Comparison of ENCODE assay signal across 8 cellular contexts in genomic region chr2:195498176-195498575, GRCh38.
A peak's percentile ranks its signal among the peaks of the same experiment; 100 is the strongest.
DNase-seq lines count a peak whose midpoint lies in the region; ATAC-seq, FAIRE-seq and TF ChIP-seq lines count a peak whose summit lies in the region.

No MANE protein-coding gene starts in this region.

- no peak overlapping the region for H3K4me2 ChIP-seq in HepG2 (ENCODE audit: low read depth, low read length)

- FAIRE-seq in HepG2 (lab: Jason Lieb, UNC): peak; percentile 4

- 0 out of 5 replicates have a peak, but pooled peaks cover 0 to 3% of the 10 kb centered on the region in 2 experiments for H3K27me3 ChIP-seq in HepG2 (ENCODE audit: control insufficient read depth in 1 of 2, insufficient read depth in 2 of 2, low read length in 2 of 2)

- TF ChIP-seq EP300 in HepG2 (IDR thresholded peaks at IDR 0.05; ENCODE audit: low read depth in 2 of 2, low read length in 2 of 2) (no peak), HepG2 (CRISPR knock-in tag; IDR thresholded peaks at IDR 0.05; ENCODE audit: borderline replicate concordance) (no peak)

- H3K4me1 ChIP-seq in HepG2 (ENCODE audit: insufficient read depth, low read length): no peaks in the 10 kb centered on the region

- CTCF ChIA-PET in Calu3 (lab: Charles Lee) (interaction anchor here (1.3 to 1.8 kb wide), 4 partner anchors 46 to 162 kb away, joined by 4 to 13 read pairs (median 8); partner anchors contain the start of gene SLC39A10), HepG2 (lab: Yijun Ruan, JAX; ENCODE audit: low intra/inter-chr PET ratio, low total read pairs) (interaction anchor here (1.5 to 2.3 kb wide), 3 partner anchors 162 to 569 kb away, joined by 5 to 17 read pairs (median 7); no protein-coding TSS in a partner anchor)

- DNase-seq in Calu3: peak; percentile 57
- DNase-seq in RKO (ENCODE audit: low spot score): peak; percentile 47
- DNase-seq in activated naive CD8-positive, alpha-beta T cell treated with anti-CD3 and anti-CD28 coated beads, Interleukin-2, amount 50 U/mL, for 24 hours: peak; percentile 38
- DNase-seq in HepG2 (ENCODE audit: low spot score): peak; percentile 50
- no peak for DNase-seq in NCI-H446 (lab: John Stamatoyannopoulos, UW)

- no peaks in the 10 kb centered on the region for H3K79me2 ChIP-seq in HepG2 (ENCODE audit: insufficient read depth, low read length)

- H3K4me3 Mint-ChIP-seq in Calu3 (ENCODE audit: low read depth, unreplicated experiment): no peak overlapping the region
- no peak overlapping the region for H3K4me3 Mint-ChIP-seq in activated naive CD8-positive, alpha-beta T cell treated with anti-CD3 and anti-CD28 coated beads, Interleukin-2, amount 50 U/mL, for 24 hours
- H3K4me3 Mint-ChIP-seq in stimulated activated memory B cell treated with anti-CD40 and anti-IgM and Interleukin-4, amounts not matched to agents 10 μg/mL and 1 μg/mL and 100 μg/mL, for 72 hours: no peak overlapping the region

- intact Hi-C loops in Calu3 (cut with micrococcal nuclease; ENCODE audit: unreplicated experiment): loop anchor here (1.0 to 10.0 kb wide), 3 partner anchors 162 to 567 kb away; partner anchors contain the start of gene DNAH7
- intact Hi-C loops in HepG2 (cut with micrococcal nuclease; ENCODE audit: unreplicated experiment): loop anchor here (1.0 kb wide), 2 partner anchors 162 to 569 kb away; no protein-coding TSS in a partner anchor

- H2AFZ ChIP-seq in HepG2 (ENCODE audit: low read length): no peak overlapping the region

- H4K20me1 ChIP-seq in HepG2 (ENCODE audit: insufficient read depth, low read length): no peaks in the 10 kb centered on the region

- no peak for TF ChIP-seq RAD21 in HepG2 (CRISPR knock-in tag; IDR thresholded peaks at IDR 0.05)

- H3K9me3 Mint-ChIP-seq in Calu3 (ENCODE audit: low read depth, unreplicated experiment): no peaks in the 10 kb centered on the region
- peaks cover 4% of the 10 kb centered on the region for H3K9me3 Mint-ChIP-seq in activated naive CD8-positive, alpha-beta T cell treated with anti-CD3 and anti-CD28 coated beads, Interleukin-2, amount 50 U/mL, for 24 hours
- H3K9me3 Mint-ChIP-seq in stimulated activated memory B cell treated with anti-CD40 and anti-IgM and Interleukin-4, amounts not matched to agents 10 μg/mL and 1 μg/mL and 100 μg/mL, for 72 hours: no peaks in the 10 kb centered on the region

- no peak for TF ChIP-seq POLR2A in HepG2 (IDR thresholded peaks at IDR 0.05; ENCODE audit: insufficient read depth in 1 of 2, low read depth in 2 of 2, low read length in 2 of 2)

- BruUV-seq in Calu3 (replicated peaks; lab: Mats Ljungman, UMichigan) (no TSS peak), HepG2 (replicated peaks; lab: Mats Ljungman, UMichigan) (no TSS peak)

- in situ Hi-C loops in HepG2 (cut with HindIII; ENCODE audit: extremely low pct_ligation_motif_present, low pct_unique_long_range_greater_than_20kb): no loop called here

- no peak overlapping the region for H3K27ac ChIP-seq in HepG2 (ENCODE audit: extremely low read length, insufficient read depth, low read length)

- no peak overlapping the region for H3K4me3 ChIP-seq in HepG2 (replicated peaks in 1 of 3; ENCODE audit: insufficient read depth in 1 of 3, low read depth in 2 of 3, low read length in 3 of 3)

- H3K9ac ChIP-seq in HepG2 (ENCODE audit: insufficient read depth, low read depth, low read length): no peak overlapping the region

- TF ChIP-seq CTCF in Calu3 (IDR thresholded peaks at IDR 0.05; ENCODE audit: unreplicated experiment) (peak; percentile 34), HepG2 (CRISPR knock-in tag; IDR thresholded peaks at IDR 0.05) (peak; percentile 52)

- no peak overlapping the region for H3K27ac Mint-ChIP-seq in Calu3 (ENCODE audit: unreplicated experiment)
- peak overlapping the region; percentile 26 for H3K27ac Mint-ChIP-seq in activated naive CD8-positive, alpha-beta T cell treated with anti-CD3 and anti-CD28 coated beads, Interleukin-2, amount 50 U/mL, for 24 hours
- peak overlapping the region; percentile 59 for H3K27ac Mint-ChIP-seq in stimulated activated memory B cell treated with anti-CD40 and anti-IgM and Interleukin-4, amounts not matched to agents 10 μg/mL and 1 μg/mL and 100 μg/mL, for 72 hours

- peak; percentile 77 for ATAC-seq in GM21723 (IDR thresholded peaks at IDR 0.05; ENCODE audit: unreplicated experiment)
- ATAC-seq in activated naive CD8-positive, alpha-beta T cell treated with anti-CD3 and anti-CD28 coated beads, Interleukin-2, amount 50 U/mL, for 24 hours: no peak
- ATAC-seq in HepG2: peak; percentile 72
- ATAC-seq in stimulated activated memory B cell treated with anti-CD40 and anti-IgM and Interleukin-4, amounts not matched to agents 10 μg/mL and 1 μg/mL and 100 μg/mL, for 72 hours: no peak
- ATAC-seq in HG02588 (IDR thresholded peaks at IDR 0.05; ENCODE audit: unreplicated experiment): no peak

- no peaks in the 10 kb centered on the region for H3K36me3 ChIP-seq in HepG2 (replicated peaks in 1 of 2; ENCODE audit: control insufficient read depth in 1 of 2, insufficient read depth in 2 of 2, low read length in 2 of 2)

- no peaks in the 10 kb centered on the region for H3K9me3 ChIP-seq in HepG2 (ENCODE audit: low read length)

- H3K4me1 Mint-ChIP-seq in Calu3 (ENCODE audit: low read depth, unreplicated experiment): peaks cover 8% of the 10 kb centered on the region
- peaks cover 23% of the 10 kb centered on the region for H3K4me1 Mint-ChIP-seq in activated naive CD8-positive, alpha-beta T cell treated with anti-CD3 and anti-CD28 coated beads, Interleukin-2, amount 50 U/mL, for 24 hours
- H3K4me1 Mint-ChIP-seq in stimulated activated memory B cell treated with anti-CD40 and anti-IgM and Interleukin-4, amounts not matched to agents 10 μg/mL and 1 μg/mL and 100 μg/mL, for 72 hours: peaks cover 15% of the 10 kb centered on the region

- no peaks in the 10 kb centered on the region for H3K27me3 Mint-ChIP-seq in Calu3 (ENCODE audit: unreplicated experiment)
- no peaks in the 10 kb centered on the region for H3K27me3 Mint-ChIP-seq in activated naive CD8-positive, alpha-beta T cell treated with anti-CD3 and anti-CD28 coated beads, Interleukin-2, amount 50 U/mL, for 24 hours
- no peaks in the 10 kb centered on the region for H3K27me3 Mint-ChIP-seq in stimulated activated memory B cell treated with anti-CD40 and anti-IgM and Interleukin-4, amounts not matched to agents 10 μg/mL and 1 μg/mL and 100 μg/mL, for 72 hours

- no peaks in the 10 kb centered on the region for H3K36me3 Mint-ChIP-seq in Calu3 (ENCODE audit: insufficient read depth, unreplicated experiment)
- no peaks in the 10 kb centered on the region for H3K36me3 Mint-ChIP-seq in activated naive CD8-positive, alpha-beta T cell treated with anti-CD3 and anti-CD28 coated beads, Interleukin-2, amount 50 U/mL, for 24 hours (ENCODE audit: low read depth)
- no peaks in the 10 kb centered on the region for H3K36me3 Mint-ChIP-seq in stimulated activated memory B cell treated with anti-CD40 and anti-IgM and Interleukin-4, amounts not matched to agents 10 μg/mL and 1 μg/mL and 100 μg/mL, for 72 hours

- POLR2A ChIA-PET in HepG2 (lab: Yijun Ruan, JAX): interaction anchor here (0.9 kb wide), 1 partner anchor 158 kb away, joined by 3 read pairs; the partner anchor contains the start of gene SLC39A10

TF ChIP-seq in HepG2, 621 proteins besides CTCF, POLR2A, EP300 and RAD21 (continues in another document):
- TF ChIP-seq ETV6 (CRISPR knock-in tag; conservative IDR thresholded peaks at IDR 0.05) (no peak), SNAPC4 (CRISPR knock-in tag; IDR thresholded peaks at IDR 0.05) (no peak), ZNF629 (CRISPR knock-in tag; conservative IDR thresholded peaks at IDR 0.05) (no peak)

Comparison
In these comparisons a context has a peak if more than half of its experiments do, and no peak if none do; other contexts are left out.
1. DNase-seq: peak in Calu3 (single experiment), RKO (single experiment), activated naive CD8-positive, alpha-beta T cell treated with anti-CD3 and anti-CD28 coated beads, Interleukin-2, amount 50 U/mL, for 24 hours (single experiment) and HepG2 (single experiment); none in NCI-H446 (0 of 2).
2. ATAC-seq: peak in GM21723 (single experiment) and HepG2 (single experiment); none in activated naive CD8-positive, alpha-beta T cell treated with anti-CD3 and anti-CD28 coated beads, Interleukin-2, amount 50 U/mL, for 24 hours (single experiment), stimulated activated memory B cell treated with anti-CD40 and anti-IgM and Interleukin-4, amounts not matched to agents 10 μg/mL and 1 μg/mL and 100 μg/mL, for 72 hours (single experiment) and HG02588 (single experiment).